14 cellular contexts compared by ENCODE assay signal in genomic region chr6:137390264-137390787, GRCh38.
A peak's percentile ranks its signal among the peaks of the same experiment; 100 is the strongest.
DNase-seq lines count a peak whose midpoint lies in the region; ATAC-seq and TF ChIP-seq lines count a peak whose summit lies in the region.
"Had no signal": no experiment of that assay in that cellular context is flagged by ENCODE, and none has a peak within 500 bp of the region (broad histone marks: within the 10 kb centered on the region; RNA-seq: fewer than 3 reads in every experiment).

No MANE protein-coding gene starts in this region.

- H3K27me3 Mint-ChIP-seq in T-helper 1 cell treated with Interleukin-12 subunit alpha and Interleukin-12 subunit beta and Interleukin-4 antibody, amounts not matched to agents 30 μg/mL and 1 μg/mL, for 36 hours (ENCODE audit: low read depth): no peaks in the 10 kb centered on the region
- no peaks in the 10 kb centered on the region for H3K27me3 Mint-ChIP-seq in activated T-helper 17 cell treated with anti-CD3 and anti-CD28 coated beads, Interleukin-2, amount 50 U/mL, for 72 hours
- H3K27me3 Mint-ChIP-seq in naive thymus-derived CD4-positive, alpha-beta T cell: no peaks in the 10 kb centered on the region
- no peaks in the 10 kb centered on the region for H3K27me3 Mint-ChIP-seq in activated T-cell treated with anti-CD3 and anti-CD28 coated beads, Interleukin-2, amount 50 U/mL, for 24 hours

- peaks cover 34% of the 10 kb centered on the region for H3K9me3 Mint-ChIP-seq in T-helper 1 cell treated with Interleukin-12 subunit alpha and Interleukin-12 subunit beta and Interleukin-4 antibody, amounts not matched to agents 30 μg/mL and 1 μg/mL, for 36 hours
- no peaks in the 10 kb centered on the region for H3K9me3 Mint-ChIP-seq in activated T-helper 17 cell treated with anti-CD3 and anti-CD28 coated beads, Interleukin-2, amount 50 U/mL, for 72 hours
- peaks cover 0 to 17% (median 3%) of the 10 kb centered on the region in 11 donors for H3K9me3 Mint-ChIP-seq in naive thymus-derived CD4-positive, alpha-beta T cell
- peaks cover 10% of the 10 kb centered on the region for H3K9me3 Mint-ChIP-seq in activated T-cell treated with anti-CD3 and anti-CD28 coated beads, Interleukin-2, amount 50 U/mL, for 24 hours

- POLR2A ChIA-PET in naive thymus-derived CD4-positive, alpha-beta T cell (lab: Charles Lee): interaction anchor here (1.0 to 1.5 kb wide), 4 partner anchors 16 to 53 kb away, joined by 3 read pairs; no protein-coding TSS in a partner anchor

- ATAC-seq in activated T-helper 17 cell treated with anti-CD3 and anti-CD28 coated beads, Interleukin-2, amount 50 U/mL, for 72 hours (replicated peaks): no peak
- no peak for ATAC-seq in naive thymus-derived CD4-positive, alpha-beta T cell
- ATAC-seq: left ventricle myocardium superior, right cardiac atrium had no signal

- peaks cover 50% of the 10 kb centered on the region for H3K4me1 Mint-ChIP-seq in T-helper 1 cell treated with Interleukin-12 subunit alpha and Interleukin-12 subunit beta and Interleukin-4 antibody, amounts not matched to agents 30 μg/mL and 1 μg/mL, for 36 hours (ENCODE audit: low read depth)
- H3K4me1 Mint-ChIP-seq in activated T-helper 17 cell treated with anti-CD3 and anti-CD28 coated beads, Interleukin-2, amount 50 U/mL, for 72 hours: peaks cover 41% of the 10 kb centered on the region
- peaks cover 40 to 77% (median 63%) of the 10 kb centered on the region in 7 donors for H3K4me1 Mint-ChIP-seq in naive thymus-derived CD4-positive, alpha-beta T cell
- peaks cover 52% of the 10 kb centered on the region for H3K4me1 Mint-ChIP-seq in activated T-cell treated with anti-CD3 and anti-CD28 coated beads, Interleukin-2, amount 50 U/mL, for 24 hours (ENCODE audit: low read depth)

- H3K4me3 Mint-ChIP-seq in T-helper 1 cell treated with Interleukin-12 subunit alpha and Interleukin-12 subunit beta and Interleukin-4 antibody, amounts not matched to agents 30 μg/mL and 1 μg/mL, for 36 hours: peak overlapping the region; percentile 47
- H3K4me3 Mint-ChIP-seq in activated T-helper 17 cell treated with anti-CD3 and anti-CD28 coated beads, Interleukin-2, amount 50 U/mL, for 72 hours: peak overlapping the region; percentile 67
- peak overlapping the region; percentile 7 to 86 (median 74) for H3K4me3 Mint-ChIP-seq in naive thymus-derived CD4-positive, alpha-beta T cell
- H3K4me3 Mint-ChIP-seq in activated T-cell treated with anti-CD3 and anti-CD28 coated beads, Interleukin-2, amount 50 U/mL, for 24 hours: no peak overlapping the region

- no peak for TF ChIP-seq CTCF in vagina (IDR thresholded peaks at IDR 0.05)

- H3K36me3 ChIP-seq in naive thymus-derived CD4-positive, alpha-beta T cell (ENCODE audit: control insufficient read depth in 2 of 3, insufficient read depth in 3 of 3, low read length in 3 of 3): no peaks in the 10 kb centered on the region
- no peaks in the 10 kb centered on the region for H3K36me3 ChIP-seq in vagina
- H3K36me3 ChIP-seq: tibial artery had no signal

- peak overlapping the region; percentile 87 for H3K27ac Mint-ChIP-seq in T-helper 1 cell treated with Interleukin-12 subunit alpha and Interleukin-12 subunit beta and Interleukin-4 antibody, amounts not matched to agents 30 μg/mL and 1 μg/mL, for 36 hours
- peak overlapping the region; percentile 69 for H3K27ac Mint-ChIP-seq in activated T-helper 17 cell treated with anti-CD3 and anti-CD28 coated beads, Interleukin-2, amount 50 U/mL, for 72 hours
- peak overlapping the region; percentile 74 to 92 (median 83) for H3K27ac Mint-ChIP-seq in naive thymus-derived CD4-positive, alpha-beta T cell
- no peak overlapping the region for H3K27ac Mint-ChIP-seq in activated T-cell treated with anti-CD3 and anti-CD28 coated beads, Interleukin-2, amount 50 U/mL, for 24 hours

- in situ Hi-C loops in Caki2 (cut with HindIII; ENCODE audit: low pct_unique_long_range_greater_than_20kb, low sequenced_read_pairs): no loop called here

- peaks cover 21% of the 10 kb centered on the region for H3K36me3 Mint-ChIP-seq in T-helper 1 cell treated with Interleukin-12 subunit alpha and Interleukin-12 subunit beta and Interleukin-4 antibody, amounts not matched to agents 30 μg/mL and 1 μg/mL, for 36 hours (ENCODE audit: low read depth)
- no peaks in the 10 kb centered on the region for H3K36me3 Mint-ChIP-seq in activated T-helper 17 cell treated with anti-CD3 and anti-CD28 coated beads, Interleukin-2, amount 50 U/mL, for 72 hours (ENCODE audit: low read depth)
- peaks cover 0 to 52% (median 3%) of the 10 kb centered on the region in 5 donors for H3K36me3 Mint-ChIP-seq in naive thymus-derived CD4-positive, alpha-beta T cell
- no peaks in the 10 kb centered on the region for H3K36me3 Mint-ChIP-seq in activated T-cell treated with anti-CD3 and anti-CD28 coated beads, Interleukin-2, amount 50 U/mL, for 24 hours (ENCODE audit: low read depth)

- TF ChIP-seq POLR2A in vagina (IDR thresholded peaks at IDR 0.05): no peak

- H3K9me3 ChIP-seq in naive thymus-derived CD4-positive, alpha-beta T cell (ENCODE audit: control insufficient read depth in 2 of 3, low read length in 3 of 3): no peaks in the 10 kb centered on the region
- H3K9me3 ChIP-seq in vagina: no peaks in the 10 kb centered on the region
- H3K9me3 ChIP-seq: tibial artery had no signal

- H3K27ac ChIP-seq in naive thymus-derived CD4-positive, alpha-beta T cell (ENCODE audit: low read depth, low read length): no peak overlapping the region
- no peak overlapping the region for H3K27ac ChIP-seq in vagina
- H3K27ac ChIP-seq: tibial artery had no signal

- DNase-seq in T-helper 1 cell: no peak
- DNase-seq in Caki2 (ENCODE audit: low read depth): peak; percentile 35
- DNase-seq in naive thymus-derived CD4-positive, alpha-beta T cell: no peak
- DNase-seq in activated T-cell treated with anti-CD3 and anti-CD28 coated beads, Interleukin-2, amount 50 U/mL, for 24 hours: no peak
- no peak for DNase-seq in vagina (ENCODE audit: extremely low spot score in 2 of 2)
- no peak for DNase-seq in NCI-H524 treated with DMSO at 0.1 percent for 48 hours (lab: John Stamatoyannopoulos, UW)
- DNase-seq: DMS153; left ventricle myocardium superior; right cardiac atrium; stimulated activated CD4-positive, alpha-beta T cell treated with anti-CD3 and anti-CD28 coated beads, Interleukin-2, amount 100 ng/mL, for 48 hours; T-helper 9 cell; tibial artery had no signal

- peaks cover 28 to 58% of the 10 kb centered on the region in 2 donors for H3K4me1 ChIP-seq in naive thymus-derived CD4-positive, alpha-beta T cell (ENCODE audit: control insufficient read depth in 2 of 2, insufficient read depth in 2 of 2, low read length in 2 of 2)
- no peaks in the 10 kb centered on the region for H3K4me1 ChIP-seq in vagina
- H3K4me1 ChIP-seq: tibial artery had no signal

- CTCF ChIA-PET in naive thymus-derived CD4-positive, alpha-beta T cell (lab: Charles Lee): interaction anchor here (0.7 to 1.1 kb wide), 4 partner anchors 21 to 618 kb away, joined by 3 to 5 read pairs (median 3); no protein-coding TSS in a partner anchor

- no peaks in the 10 kb centered on the region for H3K27me3 ChIP-seq in naive thymus-derived CD4-positive, alpha-beta T cell (ENCODE audit: control insufficient read depth in 2 of 2, insufficient read depth in 2 of 2, low read length in 2 of 2)
- no peaks in the 10 kb centered on the region for H3K27me3 ChIP-seq in vagina
- H3K27me3 ChIP-seq: tibial artery had no signal

- intact Hi-C loops in naive thymus-derived CD4-positive, alpha-beta T cell (cut with micrococcal nuclease): no loop called here
- intact Hi-C loops in vagina (cut with DNase I): no loop called here

- peak overlapping the region; percentile 18 for H3K4me3 ChIP-seq in naive thymus-derived CD4-positive, alpha-beta T cell (ENCODE audit: low read length)
- no peak overlapping the region for H3K4me3 ChIP-seq in vagina
- H3K4me3 ChIP-seq: tibial artery had no signal
